Comparison of ENCODE assay signal across 11 cellular contexts in genomic region chr2:240821429-240821778, GRCh38. TPM values are rescaled to one million over a fixed set of nuclear protein-coding genes. Genes with fewer than 3 reads are reported as not detected.
DNase-seq lines count a peak whose midpoint lies in the region; ATAC-seq and TF ChIP-seq lines count a peak whose summit lies in the region.
"Had no signal": no experiment of that assay in that cellular context is flagged by ENCODE, and none has a peak within 500 bp of the region (broad histone marks: within the 10 kb centered on the region; RNA-seq: fewer than 3 reads in every experiment).

No MANE protein-coding gene starts in this region.

- H3K9ac ChIP-seq in HUES6 (ENCODE audit: low read length): peak overlapping the region; percentile 78

- no peak overlapping the region for H3K4me3 ChIP-seq in CD8-positive, alpha-beta T cell (ENCODE audit: low read depth, low read length)
- peak overlapping the region; percentile 80 for H3K4me3 ChIP-seq in HUES6 (ENCODE audit: low read depth, low read length)
- no peak overlapping the region for H3K4me3 ChIP-seq in Peyer's patch
- H3K4me3 ChIP-seq: gastrocnemius medialis had no signal

- POLR2A ChIA-PET in CD8-positive, alpha-beta T cell (lab: Charles Lee): no interaction called here

- H3K27ac ChIP-seq in CD8-positive, alpha-beta T cell (ENCODE audit: low read depth, low read length): no peak overlapping the region
- H3K27ac ChIP-seq in HUES6 (ENCODE audit: low read depth, low read length) (no peak overlapping the region), cingulate gyrus (ENCODE audit: low read depth, low read length) (peak overlapping the region; percentile 83), Peyer's patch (no peak overlapping the region)
- H3K27ac ChIP-seq: gastrocnemius medialis had no signal

- H3K4me1 Mint-ChIP-seq in CD8-positive, alpha-beta T cell (ENCODE audit: low read depth): peaks cover 7% of the 10 kb centered on the region
- peaks cover 16% of the 10 kb centered on the region for H3K4me1 Mint-ChIP-seq in neural crest cell

- ATAC-seq in CD8-positive, alpha-beta T cell: no peak
- ATAC-seq in GM18511 (IDR thresholded peaks at IDR 0.05; ENCODE audit: unreplicated experiment): no peak
- ATAC-seq: gastrocnemius medialis had no signal

- H3K27me3 ChIP-seq in CD8-positive, alpha-beta T cell (ENCODE audit: insufficient read depth, low read length): peaks cover 21% of the 10 kb centered on the region
- H3K27me3 ChIP-seq in HUES6 (ENCODE audit: control insufficient read depth, insufficient read depth, low read length) (peaks cover 80% of the 10 kb centered on the region), Peyer's patch (peaks cover 0 to 26% of the 10 kb centered on the region in 2 donors)

- peaks cover 8% of the 10 kb centered on the region for H3K4me1 ChIP-seq in CD8-positive, alpha-beta T cell (ENCODE audit: insufficient read depth, low read length)
- H3K4me1 ChIP-seq in HUES6 (ENCODE audit: control insufficient read depth, insufficient read depth, low read length) (peaks cover 7% of the 10 kb centered on the region), Peyer's patch (peaks cover 0 to 21% (median 10%) of the 10 kb centered on the region in 4 donors)

- TF ChIP-seq POLR2A in Peyer's patch (IDR thresholded peaks at IDR 0.05): no peak

- DNase-seq in CD8-positive, alpha-beta T cell: no peak
- DNase-seq in neural crest cell (ENCODE audit: low read depth, low spot score): no peak
- no peak for DNase-seq in Peyer's patch
- no peak for DNase-seq in cerebellar cortex (ENCODE audit: low spot score)
- DNase-seq: activated CD4-positive, CD25-positive, alpha-beta regulatory T cell; gastrocnemius medialis had no signal

- intact Hi-C loops in CD8-positive, alpha-beta T cell (cut with DNase I, micrococcal nuclease): no loop called here

- TF ChIP-seq CTCF in CD8-positive, alpha-beta T cell (IDR thresholded peaks at IDR 0.05): no peak
- no peak for TF ChIP-seq CTCF in neural crest cell (conservative IDR thresholded peaks at IDR 0.05)
- no peak for TF ChIP-seq CTCF in Peyer's patch (IDR thresholded peaks at IDR 0.05)

- no peak overlapping the region for H3K27ac Mint-ChIP-seq in CD8-positive, alpha-beta T cell
- peak overlapping the region; percentile 32 for H3K27ac Mint-ChIP-seq in neural crest cell (ENCODE audit: unreplicated experiment)

- H3K36me3 ChIP-seq in CD8-positive, alpha-beta T cell (ENCODE audit: insufficient read depth, low read length): no peaks in the 10 kb centered on the region
- peaks cover 3% of the 10 kb centered on the region; the same call in 1 of the 2 replicates for H3K36me3 ChIP-seq in HUES6 (ENCODE audit: control insufficient read depth, insufficient read depth, low read length)
- no peaks in the 10 kb centered on the region for H3K36me3 ChIP-seq in Peyer's patch
- H3K36me3 ChIP-seq: gastrocnemius medialis had no signal

- H3K9me3 ChIP-seq in CD8-positive, alpha-beta T cell (ENCODE audit: low read length): no peaks in the 10 kb centered on the region
- H3K9me3 ChIP-seq in HUES6 (ENCODE audit: control insufficient read depth, insufficient read depth, low read depth, low read length) (0 out of 2 replicates have a peak, but pooled peaks cover 3% of the 10 kb centered on the region), Peyer's patch (no peaks in the 10 kb centered on the region)

- peak overlapping the region; percentile 58 for H3K4me3 Mint-ChIP-seq in CD8-positive, alpha-beta T cell
- H3K4me3 Mint-ChIP-seq in neural crest cell: peak overlapping the region; percentile 82

- CTCF ChIA-PET in CD8-positive, alpha-beta T cell (lab: Charles Lee): interaction anchor here (0.7 kb wide), 1 partner anchor 30 kb away, joined by 4 read pairs; no protein-coding TSS in a partner anchor

- H3K36me3 Mint-ChIP-seq in CD8-positive, alpha-beta T cell: no peaks in the 10 kb centered on the region
- H3K36me3 Mint-ChIP-seq in neural crest cell (ENCODE audit: low read depth): no peaks in the 10 kb centered on the region

- H3K9me3 Mint-ChIP-seq in CD8-positive, alpha-beta T cell: peaks cover 4% of the 10 kb centered on the region
- no peaks in the 10 kb centered on the region for H3K9me3 Mint-ChIP-seq in neural crest cell

- H3K27me3 Mint-ChIP-seq in CD8-positive, alpha-beta T cell (ENCODE audit: low read depth): peaks cover 58% of the 10 kb centered on the region
- peaks cover 60% of the 10 kb centered on the region for H3K27me3 Mint-ChIP-seq in neural crest cell (ENCODE audit: low read depth)

RNA-seq across cellular contexts. Expression of gene KIF1A, which starts 1.4 kb away (rescaled TPM):
- total RNA-seq in CD8-positive, alpha-beta T cell: not detected
- total RNA-seq in neural crest cell (90.9 and 91.3 TPM in 2 replicates), Peyer's patch (1 to 10 TPM in 3 of 4 donors, under 1 TPM in 1; 0.83 to 6.0 (median 2.0) TPM)

RNA-seq across cellular contexts. Expression of gene AGXT, which starts 47.2 kb away (rescaled TPM):
- not detected for total RNA-seq in CD8-positive, alpha-beta T cell
- total RNA-seq in neural crest cell: not detected in 2 replicates
- total RNA-seq in Peyer's patch: 1 to 10 TPM in 1 of 4 donors, not detected in 3; 1.5 TPM
- total RNA-seq: dermis microvascular lymphatic vessel endothelial cell, H4 had no signal

Comparison
In these comparisons a context has a peak if more than half of its experiments do, and no peak if none do; other contexts are left out.
1. RNA of gene KIF1A, which starts 1.4 kb away (total RNA-seq): 90.9 to 91.3 TPM in neural crest cell; 0.83 to 6.0 TPM in Peyer's patch and not detected in CD8-positive, alpha-beta T cell; every median in the first group is over 10 times any median in the second.